Comparison of ENCODE assay signal across 20 cellular contexts in genomic region chr5:107422494-107422893, GRCh38.
DNase-seq lines count a peak whose midpoint lies in the region; ATAC-seq and TF ChIP-seq lines count a peak whose summit lies in the region.
"Had no signal": no experiment of that assay in that cellular context is flagged by ENCODE, and none has a peak within 500 bp of the region (broad histone marks: within the 10 kb centered on the region; RNA-seq: fewer than 3 reads in every experiment).

No MANE protein-coding gene starts in this region.

- no peak overlapping the region for H2AK9ac ChIP-seq in IMR-90 (replicated peaks; ENCODE audit: low read depth, low read length, poor library complexity)

- H3K27ac ChIP-seq in left ventricle myocardium inferior (replicated peaks) = no peak overlapping the region
- H3K27ac ChIP-seq in IMR-90 (ENCODE audit: insufficient read depth, low read length) = no peak overlapping the region
- H3K27ac ChIP-seq in endodermal cell (ENCODE audit: low read depth, low read length) = no peak overlapping the region
- no peak overlapping the region for H3K27ac ChIP-seq in prostate gland
- H3K27ac ChIP-seq: BLaER1 treated with 17β-estradiol and CSF1 and Interleukin-3, amounts not matched to agents 10 nM and 100 nM; uterus; WERI-Rb-1 had no signal

- no peaks in the 10 kb centered on the region for H4K20me1 ChIP-seq in IMR-90 (ENCODE audit: insufficient read depth, low read length)
- H4K20me1 ChIP-seq: BLaER1 treated with 17β-estradiol and CSF1 and Interleukin-3, amounts not matched to agents 10 nM and 100 nM had no signal

- H3K27me3 Mint-ChIP-seq in endodermal cell (ENCODE audit: insufficient read depth) (no peaks in the 10 kb centered on the region), nephron progenitor cell (ENCODE audit: low read depth, poor library complexity) (no peaks in the 10 kb centered on the region)
- H3K27me3 Mint-ChIP-seq in activated CD4-positive, alpha-beta T cell treated with anti-CD3 and anti-CD28 coated beads, Interleukin-2, amount 10 ng/mL, durations not matched to agents 24 days and 14 days = peaks cover 14% of the 10 kb centered on the region
- H3K27me3 Mint-ChIP-seq: dendritic cell treated with granulocyte-macrophage colony-stimulating factor and Interleukin-4, amounts not matched to agents 40 ng/mL and 50 ng/mL, for 4 days had no signal

- TF ChIP-seq CTCF in left ventricle myocardium inferior (IDR thresholded peaks at IDR 0.05; ENCODE audit: borderline replicate concordance) (no peak), IMR-90 (conservative IDR thresholded peaks at IDR 0.05; ENCODE audit: low read depth, low read length) (no peak), endodermal cell (conservative IDR thresholded peaks at IDR 0.05) (no peak), nephron progenitor cell (IDR thresholded peaks at IDR 0.05) (no peak), prostate gland (IDR thresholded peaks at IDR 0.05) (no peak)

- no peak overlapping the region for H3K56ac ChIP-seq in IMR-90 (ENCODE audit: extremely low read depth, insufficient read depth, low read length)

- H3K27me3 ChIP-seq in left ventricle myocardium inferior (ENCODE audit: low read depth) (no peaks in the 10 kb centered on the region), IMR-90 (ENCODE audit: control insufficient read depth, insufficient read depth, low read length) (no peaks in the 10 kb centered on the region), endodermal cell (ENCODE audit: control insufficient read depth, insufficient read depth, low read length, poor library complexity, severe bottlenecking) (no peaks in the 10 kb centered on the region), prostate gland (replicated peaks; ENCODE audit: insufficient read depth) (no peaks in the 10 kb centered on the region)
- H3K27me3 ChIP-seq: BLaER1 treated with 17β-estradiol and CSF1 and Interleukin-3, amounts not matched to agents 10 nM and 100 nM; heart right ventricle; uterus had no signal

- peak; percentile 40 for ATAC-seq in Right ventricle myocardium superior (ENCODE audit: poor library complexity)
- no peak for ATAC-seq in IMR-90 (ENCODE audit: low read depth)
- ATAC-seq: naive thymus-derived CD4-positive, alpha-beta T cell had no signal

- H2BK5ac ChIP-seq in IMR-90 (ENCODE audit: low read depth, low read length, poor library complexity, severe bottlenecking) = no peak overlapping the region

- peak overlapping the region; percentile 76 for H3K18ac ChIP-seq in IMR-90 (ENCODE audit: low read depth, low read length)

- H3K36me3 ChIP-seq in left ventricle myocardium inferior = peaks cover 3% of the 10 kb centered on the region
- H3K36me3 ChIP-seq in IMR-90 (ENCODE audit: control insufficient read depth, insufficient read depth, low read length) = no peaks in the 10 kb centered on the region
- H3K36me3 ChIP-seq in endodermal cell (ENCODE audit: control insufficient read depth, insufficient read depth, low read length) = peaks cover 56% of the 10 kb centered on the region
- no peaks in the 10 kb centered on the region for H3K36me3 ChIP-seq in prostate gland
- H3K36me3 ChIP-seq: BLaER1 treated with 17β-estradiol and CSF1 and Interleukin-3, amounts not matched to agents 10 nM and 100 nM; heart right ventricle; uterus; WERI-Rb-1 had no signal

- H3K9me1 ChIP-seq in IMR-90 (ENCODE audit: insufficient read depth, low read length) = peaks cover 3% of the 10 kb centered on the region; the same call in 1 of the 2 replicates

- intact Hi-C loops in Right ventricle myocardium superior (cut with DNase I) (no loop called here), left ventricle myocardium inferior (cut with micrococcal nuclease) (no loop called here), IMR-90 (cut with micrococcal nuclease) (no loop called here), prostate gland (cut with DNase I) (loop anchor here (10.0 kb wide), 1 partner anchor 252 kb away; the partner anchor contains the start of gene EFNA5)
- intact Hi-C loops in activated CD4-positive, alpha-beta T cell treated with anti-CD3 and anti-CD28 coated beads, Interleukin-2, amount 10 ng/mL, durations not matched to agents 24 days and 14 days (cut with micrococcal nuclease) = no loop called here

- in situ Hi-C loops in IMR-90 (cut with MboI; ENCODE audit: low sequenced_read_pairs) = no loop called here

- DNase-seq in Right ventricle myocardium superior (no peak), left ventricle myocardium inferior (no peak), IMR-90 (no peak), endodermal cell (no peak), nephron progenitor cell (peak; percentile 2), 8988T (no peak), prostate gland (ENCODE audit: low spot score) (no peak)
- no peak for DNase-seq in activated CD4-positive, alpha-beta T cell treated with anti-CD3 and anti-CD28 coated beads, Interleukin-2, amount 10 ng/mL, durations not matched to agents 24 days and 14 days
- DNase-seq: activated CD4-positive, alpha-beta memory T cell treated with anti-CD3 and anti-CD28 coated beads for 36 hours; activated naive CD4-positive, alpha-beta T cell; H7; heart right ventricle; Kasumi-1; naive thymus-derived CD4-positive, alpha-beta T cell; NCI-H1105; right cardiac atrium; uterus; WERI-Rb-1 had no signal

- H3K79me1 ChIP-seq in IMR-90 (ENCODE audit: low read depth in 1 of 2, low read length in 2 of 2) = no peaks in the 10 kb centered on the region

- H4K91ac ChIP-seq in IMR-90 (ENCODE audit: insufficient read depth, low read depth, low read length) = peak overlapping the region; percentile 14; the same call in 1 of the 2 replicates

- no peak for TF ChIP-seq POLR2A in IMR-90 (IDR thresholded peaks at IDR 0.05; ENCODE audit: low read depth, low read length)
- TF ChIP-seq POLR2A in prostate gland (IDR thresholded peaks at IDR 0.05) = no peak

- no peaks in the 10 kb centered on the region for H3K9me3 Mint-ChIP-seq in endodermal cell
- H3K9me3 Mint-ChIP-seq in nephron progenitor cell = no peaks in the 10 kb centered on the region
- no peaks in the 10 kb centered on the region for H3K9me3 Mint-ChIP-seq in activated CD4-positive, alpha-beta T cell treated with anti-CD3 and anti-CD28 coated beads, Interleukin-2, amount 10 ng/mL, durations not matched to agents 24 days and 14 days
- H3K9me3 Mint-ChIP-seq: activated CD4-positive, alpha-beta memory T cell treated with anti-CD3 and anti-CD28 coated beads for 36 hours; dendritic cell treated with granulocyte-macrophage colony-stimulating factor and Interleukin-4, amounts not matched to agents 40 ng/mL and 50 ng/mL, for 4 days; naive thymus-derived CD4-positive, alpha-beta T cell had no signal

- peak overlapping the region; percentile 45; the same call in 1 of the 2 replicates for H3K14ac ChIP-seq in IMR-90 (replicated peaks; ENCODE audit: low read depth, low read length)

- CTCF ChIA-PET in IMR-90 (lab: Yijun Ruan, JAX) = no interaction called here

- H2BK20ac ChIP-seq in IMR-90 (ENCODE audit: low read depth, low read length) = 0 out of 2 replicates have a peak overlapping the region, but pooled peaks have one; percentile 40

- no TSS peak for BruUV-seq in IMR-90 (replicated peaks; lab: Mats Ljungman, UMichigan)

- peaks cover 20% of the 10 kb centered on the region for H3K36me3 Mint-ChIP-seq in endodermal cell (ENCODE audit: low read depth)
- peaks cover 7% of the 10 kb centered on the region for H3K36me3 Mint-ChIP-seq in nephron progenitor cell (ENCODE audit: low read depth)
- H3K36me3 Mint-ChIP-seq in activated CD4-positive, alpha-beta T cell treated with anti-CD3 and anti-CD28 coated beads, Interleukin-2, amount 10 ng/mL, durations not matched to agents 24 days and 14 days (ENCODE audit: low read depth) = no peaks in the 10 kb centered on the region
- H3K36me3 Mint-ChIP-seq: activated CD4-positive, alpha-beta memory T cell treated with anti-CD3 and anti-CD28 coated beads for 36 hours; naive thymus-derived CD4-positive, alpha-beta T cell had no signal

- H3K4me3 ChIP-seq in left ventricle myocardium inferior (no peak overlapping the region), IMR-90 (ENCODE audit: insufficient read depth, low read depth, low read length) (no peak overlapping the region), endodermal cell (ENCODE audit: low read length) (no peak overlapping the region), prostate gland (no peak overlapping the region)
- H3K4me3 ChIP-seq: BLaER1 treated with 17β-estradiol and CSF1 and Interleukin-3, amounts not matched to agents 10 nM and 100 nM; heart right ventricle; uterus had no signal

- peaks cover 16% of the 10 kb centered on the region for H3K4me1 ChIP-seq in left ventricle myocardium inferior
- peaks cover 13% of the 10 kb centered on the region for H3K4me1 ChIP-seq in IMR-90 (ENCODE audit: control insufficient read depth, insufficient read depth, low read length)
- H3K4me1 ChIP-seq in endodermal cell (ENCODE audit: control insufficient read depth, insufficient read depth, low read length) = no peaks in the 10 kb centered on the region
- H3K4me1 ChIP-seq in prostate gland (replicated peaks) = no peaks in the 10 kb centered on the region
- H3K4me1 ChIP-seq: BLaER1 treated with 17β-estradiol and CSF1 and Interleukin-3, amounts not matched to agents 10 nM and 100 nM; uterus had no signal

- no peaks in the 10 kb centered on the region for H3K9me3 ChIP-seq in left ventricle myocardium inferior (replicated peaks)
- no peaks in the 10 kb centered on the region for H3K9me3 ChIP-seq in IMR-90 (ENCODE audit: control insufficient read depth, insufficient read depth, low read length)
- no peaks in the 10 kb centered on the region for H3K9me3 ChIP-seq in endodermal cell (ENCODE audit: control insufficient read depth, low read length)
- no peaks in the 10 kb centered on the region for H3K9me3 ChIP-seq in prostate gland
- H3K9me3 ChIP-seq: BLaER1 treated with 17β-estradiol and CSF1 and Interleukin-3, amounts not matched to agents 10 nM and 100 nM; heart right ventricle; uterus had no signal

- peak overlapping the region; percentile 15 for H3K27ac Mint-ChIP-seq in endodermal cell
- H3K27ac Mint-ChIP-seq in nephron progenitor cell = peak overlapping the region; percentile 91
- H3K27ac Mint-ChIP-seq in activated CD4-positive, alpha-beta T cell treated with anti-CD3 and anti-CD28 coated beads, Interleukin-2, amount 10 ng/mL, durations not matched to agents 24 days and 14 days = no peak overlapping the region
- H3K27ac Mint-ChIP-seq: activated CD4-positive, alpha-beta memory T cell treated with anti-CD3 and anti-CD28 coated beads for 36 hours; dendritic cell treated with granulocyte-macrophage colony-stimulating factor and Interleukin-4, amounts not matched to agents 40 ng/mL and 50 ng/mL, for 4 days; naive thymus-derived CD4-positive, alpha-beta T cell had no signal

- peak overlapping the region; percentile 68; the same call in 1 of the 3 replicates for H2BK15ac ChIP-seq in IMR-90 (ENCODE audit: low read depth, low read length)

- POLR2A ChIA-PET in IMR-90 (lab: Charles Lee; ENCODE audit: unreplicated experiment) = no interaction called here

- peak overlapping the region; percentile 30; the same call in 1 of the 2 replicates for H2BK120ac ChIP-seq in IMR-90 (ENCODE audit: low read depth, low read length)

- no peak overlapping the region for H3K23ac ChIP-seq in IMR-90 (ENCODE audit: low read depth, low read length)

- H4K8ac ChIP-seq in IMR-90 (ENCODE audit: low read depth in 2 of 2, low read length in 2 of 2) = peak overlapping the region in 1 of 2 experiments; percentile 69; a peak in 2 of 4 replicates

- dilution Hi-C loops in IMR-90 (cut with HindIII; ENCODE audit: low sequenced_read_pairs, unreplicated experiment) = no loop called here

- H3K9ac ChIP-seq in IMR-90 (ENCODE audit: low read depth, low read length) (no peak overlapping the region), endodermal cell (ENCODE audit: extremely low read depth, low read length, poor library complexity, severe bottlenecking) (no peak overlapping the region)
- H3K9ac ChIP-seq: BLaER1 treated with 17β-estradiol and CSF1 and Interleukin-3, amounts not matched to agents 10 nM and 100 nM had no signal

- H3K4me2 ChIP-seq in IMR-90 (ENCODE audit: low read depth, low read length) = no peak overlapping the region
- H3K4me2 ChIP-seq: BLaER1 treated with 17β-estradiol and CSF1 and Interleukin-3, amounts not matched to agents 10 nM and 100 nM had no signal

- peak overlapping the region; percentile 53 for H2AFZ ChIP-seq in IMR-90 (replicated peaks; ENCODE audit: low read length, poor library complexity)

- H3K4me3 Mint-ChIP-seq in endodermal cell (no peak overlapping the region), nephron progenitor cell (no peak overlapping the region)
- H3K4me3 Mint-ChIP-seq in activated CD4-positive, alpha-beta T cell treated with anti-CD3 and anti-CD28 coated beads, Interleukin-2, amount 10 ng/mL, durations not matched to agents 24 days and 14 days = no peak overlapping the region
- H3K4me3 Mint-ChIP-seq: activated CD4-positive, alpha-beta memory T cell treated with anti-CD3 and anti-CD28 coated beads for 36 hours; dendritic cell treated with granulocyte-macrophage colony-stimulating factor and Interleukin-4, amounts not matched to agents 40 ng/mL and 50 ng/mL, for 4 days; naive thymus-derived CD4-positive, alpha-beta T cell had no signal

- peak overlapping the region; percentile 50; the same call in 1 of the 2 replicates for H2AK5ac ChIP-seq in IMR-90 (ENCODE audit: low read depth, low read length)

- 90% methylated on average over 2 of the region's 4 CpGs; no CpG with 5 or more reads in 1 of the 2 experiments for WGBS in IMR-90 (ENCODE audit: extremely low coverage in 2 of 2, insufficient read length in 1 of 2), 2 experiments
- 81 to 85% methylated on average over 3 to 4 of the region's 4 CpGs for WGBS in endodermal cell (ENCODE audit: insufficient coverage in 1 of 2, insufficient read length in 1 of 2), 2 experiments
- WGBS in prostate gland = 69% methylated on average over 4 of the region's 4 CpGs

- peak overlapping the region; percentile 59 for H3K4ac ChIP-seq in IMR-90 (ENCODE audit: low read depth, low read length)

- H3K4me1 Mint-ChIP-seq in endodermal cell = no peaks in the 10 kb centered on the region
- peaks cover 7% of the 10 kb centered on the region for H3K4me1 Mint-ChIP-seq in nephron progenitor cell
- H3K4me1 Mint-ChIP-seq in activated CD4-positive, alpha-beta T cell treated with anti-CD3 and anti-CD28 coated beads, Interleukin-2, amount 10 ng/mL, durations not matched to agents 24 days and 14 days = no peaks in the 10 kb centered on the region

- peak overlapping the region; percentile 12; the same call in 1 of the 2 replicates for H4K5ac ChIP-seq in IMR-90 (ENCODE audit: low read depth, low read length)

- TF ChIP-seq RAD21 in IMR-90 (IDR thresholded peaks at IDR 0.05; ENCODE audit: low read length) = no peak
